In genomic region chr1:91283421-91283726, GRCh38 we compare ENCODE assay signal across 1 cellular context.
TF ChIP-seq lines count a peak whose summit lies in the region.

No MANE protein-coding gene starts in this region.

TF ChIP-seq in SK-N-SH treated with all-trans-retinoic acid at 6 μM for 48 hours, 23 proteins besides CTCF, POLR2A, EP300 and RAD21 (continued from another document):
- TF ChIP-seq ARNTL (CRISPR knock-in tag; IDR thresholded peaks at IDR 0.05; ENCODE audit: borderline replicate concordance, low read depth): no peak
